ENCODE assay signal across 31 cellular contexts in the genomic region with DNA sequence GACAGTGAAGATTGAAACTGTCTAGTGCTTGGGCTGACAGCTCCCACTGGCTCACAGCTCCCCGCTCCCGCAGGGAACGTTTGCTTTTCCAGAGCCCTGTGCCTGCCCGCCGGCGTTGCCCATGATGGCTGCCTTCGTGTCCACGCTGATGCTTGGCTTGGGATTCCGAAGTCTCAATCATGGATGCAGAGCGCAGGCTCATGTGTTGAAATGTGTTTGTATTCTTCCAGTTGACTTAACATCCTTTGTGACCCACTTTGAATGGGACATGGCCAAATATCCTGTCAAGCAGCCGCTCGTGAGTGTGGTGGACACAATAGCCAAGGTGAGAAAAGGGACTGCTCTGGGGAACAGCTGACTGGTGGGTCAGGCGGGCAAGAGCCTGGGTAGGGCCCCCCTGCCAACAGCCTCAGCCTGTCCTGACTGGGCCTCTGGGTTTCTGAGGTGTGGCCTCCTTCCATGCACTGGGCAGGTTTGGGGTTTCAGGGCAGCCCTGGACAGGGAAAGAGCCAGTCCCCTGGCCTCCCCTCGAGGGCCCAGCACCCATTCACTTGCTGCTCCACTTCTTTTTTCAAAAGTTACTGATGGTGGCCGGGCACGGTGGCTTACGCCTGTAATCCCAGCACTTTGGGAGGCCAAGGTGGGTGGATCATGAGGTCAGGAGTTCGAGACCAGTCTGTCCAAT. TPM values are rescaled to one million over a fixed set of nuclear protein-coding genes. Genes with fewer than 3 reads are reported as not detected.
"Had no signal": no experiment of that assay in that cellular context is flagged by ENCODE, and none has a peak within 500 bp of the region (broad histone marks: within the 10 kb centered on the region; RNA-seq: fewer than 3 reads in every experiment).

No MANE protein-coding gene starts in this region.

- H3K4me1 Mint-ChIP-seq: activated naive CD4-positive, alpha-beta T cell treated with anti-CD3 and anti-CD28 coated beads, Interleukin-2, amount 10 ng/mL, durations not matched to agents 7 days and 5 days; activated naive CD8-positive, alpha-beta T cell treated with anti-CD3 and anti-CD28 coated beads, Interleukin-2, amount 10 ng/mL, durations not matched to agents 7 days and 5 days; stimulated activated naive CD8-positive, alpha-beta T cell treated with anti-CD3 and anti-CD28 coated beads, Interleukin-15, amount 100 ng/mL, for 72 hours had no signal

- H3K4me1 ChIP-seq: colonic mucosa, gastroesophageal sphincter, uterus had no signal

- H3K27ac ChIP-seq: colonic mucosa, gastroesophageal sphincter, uterus, VCaP had no signal

- H3K27ac Mint-ChIP-seq: activated naive CD4-positive, alpha-beta T cell treated with anti-CD3 and anti-CD28 coated beads, Interleukin-2, amount 10 ng/mL, durations not matched to agents 7 days and 5 days; activated naive CD8-positive, alpha-beta T cell treated with anti-CD3 and anti-CD28 coated beads, Interleukin-2, amount 10 ng/mL, durations not matched to agents 7 days and 5 days; activated T-cell treated with anti-CD3 and anti-CD28 coated beads, Interleukin-2, amount 50 U/mL, for 72 hours; stimulated activated memory B cell treated with anti-CD40 and anti-IgM and Interleukin-4, amounts not matched to agents 10 μg/mL and 1 μg/mL and 100 μg/mL, for 72 hours; stimulated activated naive CD8-positive, alpha-beta T cell treated with anti-CD3 and anti-CD28 coated beads, Interleukin-15, amount 100 ng/mL, for 72 hours; T-helper 1 cell treated with Interleukin-12 subunit alpha and Interleukin-12 subunit beta and Interleukin-4 antibody, amounts not matched to agents 30 μg/mL and 1 μg/mL, for 36 hours; type B pancreatic cell had no signal

- H3K4me3 ChIP-seq: colonic mucosa, gastroesophageal sphincter, hepatocyte, uterus had no signal

- H3K79me2 ChIP-seq: hepatocyte had no signal

- H3K9me3 Mint-ChIP-seq: activated naive CD4-positive, alpha-beta T cell treated with anti-CD3 and anti-CD28 coated beads, Interleukin-2, amount 10 ng/mL, durations not matched to agents 7 days and 5 days; activated naive CD8-positive, alpha-beta T cell treated with anti-CD3 and anti-CD28 coated beads, Interleukin-2, amount 10 ng/mL, durations not matched to agents 7 days and 5 days; activated T-cell treated with anti-CD3 and anti-CD28 coated beads, Interleukin-2, amount 50 U/mL, for 72 hours; naive B cell; stimulated activated memory B cell treated with anti-CD40 and anti-IgM and Interleukin-4, amounts not matched to agents 10 μg/mL and 1 μg/mL and 100 μg/mL, for 72 hours; stimulated activated naive CD8-positive, alpha-beta T cell treated with anti-CD3 and anti-CD28 coated beads, Interleukin-15, amount 100 ng/mL, for 72 hours; T-helper 1 cell treated with Interleukin-12 subunit alpha and Interleukin-12 subunit beta and Interleukin-4 antibody, amounts not matched to agents 30 μg/mL and 1 μg/mL, for 36 hours; type B pancreatic cell had no signal

- H3K9me3 ChIP-seq: colonic mucosa, gastroesophageal sphincter, uterus had no signal

- H3K4me2 ChIP-seq: hepatocyte had no signal

- ATAC-seq: activated T-cell treated with anti-CD3 and anti-CD28 coated beads, Interleukin-2, amount 50 U/mL, for 72 hours; gastroesophageal sphincter; left cardiac atrium; left ventricle myocardium superior; sciatic nerve; stimulated activated memory B cell treated with anti-CD40 and anti-IgM and Interleukin-4, amounts not matched to agents 10 μg/mL and 1 μg/mL and 100 μg/mL, for 72 hours; stimulated activated naive CD8-positive, alpha-beta T cell treated with anti-CD3 and anti-CD28 coated beads, Interleukin-15, amount 100 ng/mL, for 72 hours had no signal

- H3K36me3 ChIP-seq: colonic mucosa, gastroesophageal sphincter, uterus had no signal

- H3K27me3 ChIP-seq: colonic mucosa, hepatocyte, uterus had no signal

- H3K27me3 Mint-ChIP-seq: activated naive CD8-positive, alpha-beta T cell treated with anti-CD3 and anti-CD28 coated beads, Interleukin-2, amount 10 ng/mL, durations not matched to agents 7 days and 5 days; type B pancreatic cell had no signal

- H2AFZ ChIP-seq: hepatocyte had no signal

- H3K4me3 Mint-ChIP-seq: activated naive CD4-positive, alpha-beta T cell treated with anti-CD3 and anti-CD28 coated beads, Interleukin-2, amount 10 ng/mL, durations not matched to agents 7 days and 5 days; activated naive CD8-positive, alpha-beta T cell treated with anti-CD3 and anti-CD28 coated beads, Interleukin-2, amount 10 ng/mL, durations not matched to agents 7 days and 5 days; activated T-cell treated with anti-CD3 and anti-CD28 coated beads, Interleukin-2, amount 50 U/mL, for 72 hours; stimulated activated memory B cell treated with anti-CD40 and anti-IgM and Interleukin-4, amounts not matched to agents 10 μg/mL and 1 μg/mL and 100 μg/mL, for 72 hours; stimulated activated naive CD8-positive, alpha-beta T cell treated with anti-CD3 and anti-CD28 coated beads, Interleukin-15, amount 100 ng/mL, for 72 hours; T-helper 1 cell treated with Interleukin-12 subunit alpha and Interleukin-12 subunit beta and Interleukin-4 antibody, amounts not matched to agents 30 μg/mL and 1 μg/mL, for 36 hours; type B pancreatic cell had no signal

- DNase-seq: activated CD4-positive, alpha-beta T cell treated with anti-CD3 and anti-CD28 coated beads for 4 hours; activated CD4-positive, alpha-beta T cell treated with anti-CD3 and anti-CD28 coated beads, Interleukin-2, amount 50 U/mL, for 4 hours; activated naive CD4-positive, alpha-beta T cell treated with anti-CD3 and anti-CD28 coated beads, Interleukin-2, amount 10 ng/mL, durations not matched to agents 7 days and 5 days; activated naive CD8-positive, alpha-beta T cell treated with anti-CD3 and anti-CD28 coated beads, Interleukin-2, amount 10 ng/mL, durations not matched to agents 7 days and 5 days; activated T-cell treated with anti-CD3 and anti-CD28 coated beads for 4 hours; activated T-cell treated with anti-CD3 and anti-CD28 coated beads, Interleukin-2, amount 50 U/mL, for 72 hours; amniotic stem cell; central memory CD4-positive, alpha-beta T cell; colonic mucosa; effector CD8-positive, alpha-beta T cell; left cardiac atrium; left ventricle myocardium superior; mammary epithelial cell; naive B cell; small intestine; stimulated activated CD4-positive, alpha-beta T cell treated with anti-CD3 and anti-CD28 coated beads, Interleukin-1b, Interleukin-23, amount 100 ng/mL, for 48 hours; stimulated activated CD4-positive, alpha-beta T cell treated with anti-CD3 and anti-CD28 coated beads, Interleukin-4, amount 100 ng/mL, for 4 hours; stimulated activated CD8-positive, alpha-beta memory T cell treated with anti-CD3 and anti-CD28 coated beads, Interleukin-4, amount 100 ng/mL, for 48 hours; stimulated activated naive CD8-positive, alpha-beta T cell treated with anti-CD3 and anti-CD28 coated beads, Interleukin-15, amount 100 ng/mL, for 72 hours; SW 1271; T-helper 9 cell; uterus had no signal

RNA-seq across cellular contexts. Expression of a gene that starts 42.8 kb away (rescaled TPM):
- total RNA-seq: activated naive CD8-positive, alpha-beta T cell treated with anti-CD3 and anti-CD28 coated beads, Interleukin-2, amount 10 ng/mL, durations not matched to agents 7 days and 5 days; epithelial cell of proximal tubule had no signal
- polyA plus RNA-seq: neural cell had no signal
